24 cellular contexts compared by ENCODE assay signal in genomic region chr6:14135865-14136539, GRCh38. TPM values are rescaled to one million over a fixed set of nuclear protein-coding genes. Genes with fewer than 3 reads are reported as not detected.
DNase-seq lines count a peak whose midpoint lies in the region; ATAC-seq and TF ChIP-seq lines count a peak whose summit lies in the region.
"Had no signal": no experiment of that assay in that cellular context is flagged by ENCODE, and none has a peak within 500 bp of the region (broad histone marks: within the 10 kb centered on the region; RNA-seq: fewer than 3 reads in every experiment).

No MANE protein-coding gene starts in this region.

- H3K9me3 Mint-ChIP-seq in activated CD4-positive, alpha-beta T cell treated with anti-CD3 and anti-CD28 coated beads, Interleukin-2, amount 10 ng/mL, durations not matched to agents 24 days and 14 days: no peaks in the 10 kb centered on the region
- H3K9me3 Mint-ChIP-seq in activated CD4-positive, alpha-beta T cell treated with anti-CD3 and anti-CD28 coated beads for 36 hours (ENCODE audit: low read depth): no peaks in the 10 kb centered on the region
- H3K9me3 Mint-ChIP-seq in naive B cell (peaks cover 0 to 4% (median 0%) of the 10 kb centered on the region in 7 donors), WTC11 (no peaks in the 10 kb centered on the region)
- H3K9me3 Mint-ChIP-seq: natural killer cell treated with Interleukin-12 subunit alpha and Interleukin-12 subunit beta and Interleukin-15 and Interleukin-18, amount 100 ng/mL, for 72 hours had no signal

- ATAC-seq in activated CD4-positive, alpha-beta T cell treated with anti-CD3 and anti-CD28 coated beads for 36 hours: no peak
- ATAC-seq in naive B cell (ENCODE audit: low read depth in 2 of 2) (no peak), WTC11 (no peak)
- ATAC-seq: foreskin keratinocyte; heart left ventricle; natural killer cell treated with Interleukin-12 subunit alpha and Interleukin-12 subunit beta and Interleukin-15 and Interleukin-18, amount 100 ng/mL, for 72 hours had no signal

- H3K36me3 Mint-ChIP-seq in activated CD4-positive, alpha-beta T cell treated with anti-CD3 and anti-CD28 coated beads, Interleukin-2, amount 10 ng/mL, durations not matched to agents 24 days and 14 days (ENCODE audit: low read depth): peaks cover 52% of the 10 kb centered on the region
- H3K36me3 Mint-ChIP-seq in activated CD4-positive, alpha-beta T cell treated with anti-CD3 and anti-CD28 coated beads for 36 hours (ENCODE audit: low read depth): peaks cover 54% of the 10 kb centered on the region
- H3K36me3 Mint-ChIP-seq in naive B cell: peaks cover 49 to 53% of the 10 kb centered on the region in 2 donors
- peaks cover 11% of the 10 kb centered on the region for H3K36me3 Mint-ChIP-seq in WTC11

- TF ChIP-seq CTCF in WTC11 (IDR thresholded peaks at IDR 0.05): no peak

- H3K4me3 Mint-ChIP-seq in activated CD4-positive, alpha-beta T cell treated with anti-CD3 and anti-CD28 coated beads, Interleukin-2, amount 10 ng/mL, durations not matched to agents 24 days and 14 days: no peak overlapping the region
- H3K4me3 Mint-ChIP-seq in activated CD4-positive, alpha-beta T cell treated with anti-CD3 and anti-CD28 coated beads for 36 hours: no peak overlapping the region
- H3K4me3 Mint-ChIP-seq in naive B cell (peak overlapping the region in 1 of 8 donors; percentile 80), WTC11 (no peak overlapping the region)
- H3K4me3 Mint-ChIP-seq: activated naive CD8-positive, alpha-beta T cell; CD4-positive, alpha-beta memory T cell; natural killer cell treated with Interleukin-12 subunit alpha and Interleukin-12 subunit beta and Interleukin-15 and Interleukin-18, amount 100 ng/mL, for 72 hours had no signal

- no peaks in the 10 kb centered on the region for H3K27me3 Mint-ChIP-seq in activated CD4-positive, alpha-beta T cell treated with anti-CD3 and anti-CD28 coated beads, Interleukin-2, amount 10 ng/mL, durations not matched to agents 24 days and 14 days
- no peaks in the 10 kb centered on the region for H3K27me3 Mint-ChIP-seq in activated CD4-positive, alpha-beta T cell treated with anti-CD3 and anti-CD28 coated beads for 36 hours
- no peaks in the 10 kb centered on the region for H3K27me3 Mint-ChIP-seq in naive B cell
- no peaks in the 10 kb centered on the region; the same call in 1 of the 2 replicates for H3K27me3 Mint-ChIP-seq in WTC11 (ENCODE audit: low read depth)
- H3K27me3 Mint-ChIP-seq: activated naive CD8-positive, alpha-beta T cell; CD4-positive, alpha-beta memory T cell; natural killer cell treated with Interleukin-12 subunit alpha and Interleukin-12 subunit beta and Interleukin-15 and Interleukin-18, amount 100 ng/mL, for 72 hours had no signal

- CTCF ChIA-PET in activated CD4-positive, alpha-beta T cell treated with anti-CD3 and anti-CD28 coated beads for 36 hours (lab: Charles Lee): interaction anchor here (0.6 to 2.6 kb wide), 3 partner anchors 8 to 69 kb away, joined by 3 to 12 read pairs (median 4); no protein-coding TSS in a partner anchor
- CTCF ChIA-PET in WTC11 (lab: Charles Lee): no interaction called here

- intact Hi-C loops in activated CD4-positive, alpha-beta T cell treated with anti-CD3 and anti-CD28 coated beads, Interleukin-2, amount 10 ng/mL, durations not matched to agents 24 days and 14 days (cut with micrococcal nuclease): no loop called here
- intact Hi-C loops in activated CD4-positive, alpha-beta T cell treated with anti-CD3 and anti-CD28 coated beads for 36 hours (cut with DNase I, micrococcal nuclease): no loop called here
- intact Hi-C loops in posterior cingulate gyrus (cut with DNase I): no loop called here

- peak overlapping the region; percentile 5 for H3K27ac Mint-ChIP-seq in activated CD4-positive, alpha-beta T cell treated with anti-CD3 and anti-CD28 coated beads, Interleukin-2, amount 10 ng/mL, durations not matched to agents 24 days and 14 days
- H3K27ac Mint-ChIP-seq in activated CD4-positive, alpha-beta T cell treated with anti-CD3 and anti-CD28 coated beads for 36 hours: no peak overlapping the region
- H3K27ac Mint-ChIP-seq in naive B cell (peak overlapping the region; percentile 54 to 100 (median 92)), WTC11 (no peak overlapping the region)
- H3K27ac Mint-ChIP-seq: activated naive CD8-positive, alpha-beta T cell; natural killer cell treated with Interleukin-12 subunit alpha and Interleukin-12 subunit beta and Interleukin-15 and Interleukin-18, amount 100 ng/mL, for 72 hours had no signal

- POLR2A ChIA-PET in activated CD4-positive, alpha-beta T cell treated with anti-CD3 and anti-CD28 coated beads for 36 hours (lab: Charles Lee): interaction anchor here (0.9 kb wide), 1 partner anchor 29 kb away, joined by 3 read pairs; no protein-coding TSS in a partner anchor
- POLR2A ChIA-PET in WTC11 (lab: Charles Lee): no interaction called here

- H3K4me1 Mint-ChIP-seq in activated CD4-positive, alpha-beta T cell treated with anti-CD3 and anti-CD28 coated beads, Interleukin-2, amount 10 ng/mL, durations not matched to agents 24 days and 14 days: peaks cover 7% of the 10 kb centered on the region
- H3K4me1 Mint-ChIP-seq in activated CD4-positive, alpha-beta T cell treated with anti-CD3 and anti-CD28 coated beads for 36 hours: no peaks in the 10 kb centered on the region
- H3K4me1 Mint-ChIP-seq in naive B cell (peaks cover 51 to 76% (median 64%) of the 10 kb centered on the region in 3 donors), WTC11 (peaks cover 6% of the 10 kb centered on the region)

- no peak for DNase-seq in activated CD4-positive, alpha-beta T cell treated with anti-CD3 and anti-CD28 coated beads, Interleukin-2, amount 10 ng/mL, durations not matched to agents 24 days and 14 days
- DNase-seq in activated CD4-positive, alpha-beta T cell treated with anti-CD3 and anti-CD28 coated beads for 36 hours: no peak
- DNase-seq in UCSD-AML1 (lab: John Stamatoyannopoulos, UW; ENCODE audit: unreplicated experiment): peak; percentile 15
- no peak for DNase-seq in naive B cell
- no peak for DNase-seq in WTC11 (ENCODE audit: low spot score)
- DNase-seq in posterior cingulate gyrus: no peak
- no peak for DNase-seq in KG1 (lab: John Stamatoyannopoulos, UW)
- no peak for DNase-seq in ACHN
- DNase-seq: activated CD4-positive, alpha-beta T cell treated with anti-CD3 and anti-CD28 coated beads for 48 hours; activated effector memory CD4-positive, alpha-beta T cell treated with anti-CD3 and anti-CD28 coated beads, Interleukin-2, amount 50 U/mL, for 16 hours; CD4-positive, alpha-beta memory T cell; DND-41; foreskin keratinocyte; H7; heart left ventricle; MV-4-11; NCI-H1436 treated with DMSO at 0.1 percent for 48 hours; NCI-H2107; NCI-H774; retina; stimulated activated naive CD4-positive, alpha-beta T cell treated with Interleukin-2 at 50 U/mL for 16 hours; upper lobe of left lung had no signal

- in situ Hi-C loops in ACHN (cut with HindIII; ENCODE audit: low pct_ligation_motif_present, low pct_unique_long_range_greater_than_20kb, low sequenced_read_pairs): no loop called here

TF ChIP-seq in WTC11, 78 proteins besides CTCF, POLR2A, EP300 and RAD21:
- TF ChIP-seq ERG (CRISPR knock-in tag; IDR thresholded peaks at IDR 0.05) (no peak), SP1 (CRISPR knock-in tag; conservative IDR thresholded peaks at IDR 0.05) (no peak), NR2C2 (CRISPR knock-in tag; IDR thresholded peaks at IDR 0.05) (no peak), GABPB1 (CRISPR knock-in tag; IDR thresholded peaks at IDR 0.05) (no peak), TEAD1 (CRISPR knock-in tag; IDR thresholded peaks at IDR 0.05) (no peak), ZNF423 (CRISPR knock-in tag; IDR thresholded peaks at IDR 0.05) (no peak), TP53 (CRISPR knock-in tag; IDR thresholded peaks at IDR 0.05) (no peak)

RNA-seq across cellular contexts. Expression of gene CD83, which starts 18.4 kb away (rescaled TPM):
- total RNA-seq in activated CD4-positive, alpha-beta T cell treated with anti-CD3 and anti-CD28 coated beads, Interleukin-2, amount 10 ng/mL, durations not matched to agents 24 days and 14 days: 80.2 and 84.8 TPM in 2 replicates
- 10 to 100 TPM; 22.0 to 22.9 TPM for total RNA-seq in activated CD4-positive, alpha-beta T cell treated with anti-CD3 and anti-CD28 coated beads for 36 hours
- polyA plus RNA-seq in naive B cell (ENCODE audit: low read depth in 6 of 6): 100 to 1,000 TPM in 4 of 6 donors, 10 to 100 TPM in 2; 57.0 to 622 (median 209) TPM
- total RNA-seq in WTC11 (2021): 5.5 to 7.5 TPM (median 7.4 TPM) in 3 replicates

Comparison
In these comparisons a context has a peak if more than half of its experiments do, and no peak if none do; other contexts are left out.
1. H3K27ac Mint-ChIP-seq: peak in activated CD4-positive, alpha-beta T cell treated with anti-CD3 and anti-CD28 coated beads, Interleukin-2, amount 10 ng/mL, durations not matched to agents 24 days and 14 days (single experiment) and naive B cell (6 of 6); none in activated CD4-positive, alpha-beta T cell treated with anti-CD3 and anti-CD28 coated beads for 36 hours (single experiment) and WTC11 (single experiment).